Comparison of ENCODE assay signal across 2 cellular contexts in the genomic region with DNA sequence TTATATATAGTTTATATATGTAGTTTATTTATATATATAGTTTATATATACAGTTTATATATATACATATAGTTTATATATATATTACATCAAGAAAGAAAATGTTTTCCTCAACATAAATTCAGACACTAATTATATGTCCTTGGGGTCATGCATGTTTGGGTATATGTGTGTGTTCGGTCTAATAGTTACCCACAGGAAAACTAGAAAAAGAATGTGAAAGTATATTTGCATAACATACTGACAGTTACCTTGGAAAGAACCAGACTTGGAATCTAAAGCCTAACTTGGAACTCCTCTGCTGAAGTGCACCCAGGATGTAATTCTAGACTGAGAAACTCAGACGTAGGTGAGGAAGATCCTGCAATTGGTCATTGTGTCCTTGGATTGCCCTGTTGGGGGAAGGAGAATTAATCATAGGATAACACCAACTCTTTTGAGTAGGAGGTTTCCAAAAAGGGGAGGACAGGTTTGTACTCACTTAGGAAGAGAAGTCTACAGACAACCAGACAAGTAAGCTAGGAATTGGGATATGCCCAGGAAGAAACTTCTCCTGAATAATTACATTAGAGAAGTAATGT.
TF ChIP-seq lines count a peak whose summit lies in the region.

No MANE protein-coding gene starts in this region.

TF ChIP-seq in HEK293, 187 proteins besides CTCF, POLR2A, EP300 and RAD21:
- TF ChIP-seq ZNF292 (tag by site-specific recombination; IDR thresholded peaks at IDR 0.05; ENCODE audit: borderline replicate concordance, low read depth), result no peak
- TF ChIP-seq EGR2 (tag by site-specific recombination; IDR thresholded peaks at IDR 0.05; ENCODE audit: low read depth), result 0 out of 2 replicates have a peak, but pooled peaks have one; percentile 33

TF ChIP-seq in K562, 482 proteins besides CTCF, POLR2A, EP300 and RAD21:
- TF ChIP-seq RAD51 (IDR thresholded peaks at IDR 0.05; ENCODE audit: borderline replicate concordance, low read depth) (no peak), MCM7 (IDR thresholded peaks at IDR 0.05) (no peak)
